1 cellular context compared by ENCODE assay signal in the genomic region with DNA sequence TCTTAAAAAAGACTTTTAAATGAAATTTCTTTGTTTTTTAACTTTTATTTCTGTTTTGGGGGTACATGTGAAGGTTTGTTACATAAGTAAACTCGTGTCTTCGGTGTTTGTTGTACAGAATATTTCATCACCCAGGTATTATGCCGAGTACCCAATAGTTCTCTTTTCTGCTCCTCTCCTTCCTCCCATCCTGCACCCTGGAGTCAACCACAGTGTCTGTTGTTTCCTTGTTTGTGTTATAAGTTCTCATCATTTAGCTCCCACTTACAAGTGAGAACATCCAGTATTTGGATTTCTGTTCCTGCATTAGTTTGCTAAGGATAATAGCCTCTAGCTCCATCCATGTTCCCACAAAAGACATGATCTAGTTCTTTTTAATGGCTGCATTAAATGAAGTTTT.
TF ChIP-seq lines count a peak whose summit lies in the region.

No MANE protein-coding gene starts in this region.

TF ChIP-seq in H1, 55 proteins besides CTCF, POLR2A, EP300 and RAD21:
- no peak for TF ChIP-seq CBX5 (IDR thresholded peaks at IDR 0.05; ENCODE audit: low read depth, low read length)
- TF ChIP-seq BCL11A (IDR thresholded peaks at IDR 0.05; ENCODE audit: low read depth in 2 of 2, low read length in 2 of 2) = no peak
- no peak for TF ChIP-seq EGR1 (IDR thresholded peaks at IDR 0.05; ENCODE audit: borderline replicate concordance, low read depth, low read length)
- TF ChIP-seq HDAC6 (IDR thresholded peaks at IDR 0.05; ENCODE audit: low read depth, low read length) = no peak
- TF ChIP-seq TBP (IDR thresholded peaks at IDR 0.05; ENCODE audit: low read depth, low read length) = no peak
- no peak for TF ChIP-seq FOSL1 (IDR thresholded peaks at IDR 0.05; ENCODE audit: insufficient read depth, low read depth, low read length)
- no peak for TF ChIP-seq SIX5 (IDR thresholded peaks at IDR 0.05; ENCODE audit: low read depth, low read length)
- TF ChIP-seq POLR2AphosphoS5 (IDR thresholded peaks at IDR 0.05; ENCODE audit: low read depth, low read length) = no peak
- no peak for TF ChIP-seq JUN (IDR thresholded peaks at IDR 0.05; ENCODE audit: low read depth, low read length)
- no peak for TF ChIP-seq SIRT6 (IDR thresholded peaks at IDR 0.05; ENCODE audit: low read length)
- TF ChIP-seq BRCA1 (IDR thresholded peaks at IDR 0.05; ENCODE audit: low read depth, low read length) = no peak
- no peak for TF ChIP-seq EZH2 (IDR thresholded peaks at IDR 0.05; ENCODE audit: low read depth, low read length, severe bottlenecking)
- no peak for TF ChIP-seq SP2 (IDR thresholded peaks at IDR 0.05; ENCODE audit: low read length)
- no peak for TF ChIP-seq TCF12 (IDR thresholded peaks at IDR 0.05; ENCODE audit: low read depth, low read length)
- TF ChIP-seq, protein P1, sequence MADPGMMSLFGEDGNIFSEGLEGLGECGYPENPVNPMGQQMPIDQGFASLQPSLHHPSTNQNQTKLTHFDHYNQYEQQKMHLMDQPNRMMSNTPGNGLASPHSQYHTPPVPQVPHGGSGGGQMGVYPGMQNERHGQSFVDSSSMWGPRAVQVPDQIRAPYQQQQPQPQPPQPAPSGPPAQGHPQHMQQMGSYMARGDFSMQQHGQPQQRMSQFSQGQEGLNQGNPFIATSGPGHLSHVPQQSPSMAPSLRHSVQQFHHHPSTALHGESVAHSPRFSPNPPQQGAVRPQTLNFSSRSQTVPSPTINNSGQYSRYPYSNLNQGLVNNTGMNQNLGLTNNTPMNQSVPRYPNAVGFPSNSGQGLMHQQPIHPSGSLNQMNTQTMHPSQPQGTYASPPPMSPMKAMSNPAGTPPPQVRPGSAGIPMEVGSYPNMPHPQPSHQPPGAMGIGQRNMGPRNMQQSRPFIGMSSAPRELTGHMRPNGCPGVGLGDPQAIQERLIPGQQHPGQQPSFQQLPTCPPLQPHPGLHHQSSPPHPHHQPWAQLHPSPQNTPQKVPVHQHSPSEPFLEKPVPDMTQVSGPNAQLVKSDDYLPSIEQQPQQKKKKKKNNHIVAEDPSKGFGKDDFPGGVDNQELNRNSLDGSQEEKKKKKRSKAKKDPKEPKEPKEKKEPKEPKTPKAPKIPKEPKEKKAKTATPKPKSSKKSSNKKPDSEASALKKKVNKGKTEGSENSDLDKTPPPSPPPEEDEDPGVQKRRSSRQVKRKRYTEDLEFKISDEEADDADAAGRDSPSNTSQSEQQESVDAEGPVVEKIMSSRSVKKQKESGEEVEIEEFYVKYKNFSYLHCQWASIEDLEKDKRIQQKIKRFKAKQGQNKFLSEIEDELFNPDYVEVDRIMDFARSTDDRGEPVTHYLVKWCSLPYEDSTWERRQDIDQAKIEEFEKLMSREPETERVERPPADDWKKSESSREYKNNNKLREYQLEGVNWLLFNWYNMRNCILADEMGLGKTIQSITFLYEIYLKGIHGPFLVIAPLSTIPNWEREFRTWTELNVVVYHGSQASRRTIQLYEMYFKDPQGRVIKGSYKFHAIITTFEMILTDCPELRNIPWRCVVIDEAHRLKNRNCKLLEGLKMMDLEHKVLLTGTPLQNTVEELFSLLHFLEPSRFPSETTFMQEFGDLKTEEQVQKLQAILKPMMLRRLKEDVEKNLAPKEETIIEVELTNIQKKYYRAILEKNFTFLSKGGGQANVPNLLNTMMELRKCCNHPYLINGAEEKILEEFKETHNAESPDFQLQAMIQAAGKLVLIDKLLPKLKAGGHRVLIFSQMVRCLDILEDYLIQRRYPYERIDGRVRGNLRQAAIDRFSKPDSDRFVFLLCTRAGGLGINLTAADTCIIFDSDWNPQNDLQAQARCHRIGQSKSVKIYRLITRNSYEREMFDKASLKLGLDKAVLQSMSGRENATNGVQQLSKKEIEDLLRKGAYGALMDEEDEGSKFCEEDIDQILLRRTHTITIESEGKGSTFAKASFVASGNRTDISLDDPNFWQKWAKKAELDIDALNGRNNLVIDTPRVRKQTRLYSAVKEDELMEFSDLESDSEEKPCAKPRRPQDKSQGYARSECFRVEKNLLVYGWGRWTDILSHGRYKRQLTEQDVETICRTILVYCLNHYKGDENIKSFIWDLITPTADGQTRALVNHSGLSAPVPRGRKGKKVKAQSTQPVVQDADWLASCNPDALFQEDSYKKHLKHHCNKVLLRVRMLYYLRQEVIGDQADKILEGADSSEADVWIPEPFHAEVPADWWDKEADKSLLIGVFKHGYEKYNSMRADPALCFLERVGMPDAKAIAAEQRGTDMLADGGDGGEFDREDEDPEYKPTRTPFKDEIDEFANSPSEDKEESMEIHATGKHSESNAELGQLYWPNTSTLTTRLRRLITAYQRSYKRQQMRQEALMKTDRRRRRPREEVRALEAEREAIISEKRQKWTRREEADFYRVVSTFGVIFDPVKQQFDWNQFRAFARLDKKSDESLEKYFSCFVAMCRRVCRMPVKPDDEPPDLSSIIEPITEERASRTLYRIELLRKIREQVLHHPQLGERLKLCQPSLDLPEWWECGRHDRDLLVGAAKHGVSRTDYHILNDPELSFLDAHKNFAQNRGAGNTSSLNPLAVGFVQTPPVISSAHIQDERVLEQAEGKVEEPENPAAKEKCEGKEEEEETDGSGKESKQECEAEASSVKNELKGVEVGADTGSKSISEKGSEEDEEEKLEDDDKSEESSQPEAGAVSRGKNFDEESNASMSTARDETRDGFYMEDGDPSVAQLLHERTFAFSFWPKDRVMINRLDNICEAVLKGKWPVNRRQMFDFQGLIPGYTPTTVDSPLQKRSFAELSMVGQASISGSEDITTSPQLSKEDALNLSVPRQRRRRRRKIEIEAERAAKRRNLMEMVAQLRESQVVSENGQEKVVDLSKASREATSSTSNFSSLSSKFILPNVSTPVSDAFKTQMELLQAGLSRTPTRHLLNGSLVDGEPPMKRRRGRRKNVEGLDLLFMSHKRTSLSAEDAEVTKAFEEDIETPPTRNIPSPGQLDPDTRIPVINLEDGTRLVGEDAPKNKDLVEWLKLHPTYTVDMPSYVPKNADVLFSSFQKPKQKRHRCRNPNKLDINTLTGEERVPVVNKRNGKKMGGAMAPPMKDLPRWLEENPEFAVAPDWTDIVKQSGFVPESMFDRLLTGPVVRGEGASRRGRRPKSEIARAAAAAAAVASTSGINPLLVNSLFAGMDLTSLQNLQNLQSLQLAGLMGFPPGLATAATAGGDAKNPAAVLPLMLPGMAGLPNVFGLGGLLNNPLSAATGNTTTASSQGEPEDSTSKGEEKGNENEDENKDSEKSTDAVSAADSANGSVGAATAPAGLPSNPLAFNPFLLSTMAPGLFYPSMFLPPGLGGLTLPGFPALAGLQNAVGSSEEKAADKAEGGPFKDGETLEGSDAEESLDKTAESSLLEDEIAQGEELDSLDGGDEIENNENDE (IDR thresholded peaks at IDR 0.05; ENCODE audit: insufficient replicate concordance, low read length) = no peak
